ENCODE assay signal across 2 cellular contexts in genomic region chr2:232387451-232388171, GRCh38.
TF ChIP-seq lines count a peak whose summit lies in the region.

No MANE protein-coding gene starts in this region.

TF ChIP-seq in H1, 55 proteins besides CTCF, POLR2A, EP300 and RAD21:
- TF ChIP-seq MAX (IDR thresholded peaks at IDR 0.05) (peak; percentile 76), ATF2 (IDR thresholded peaks at IDR 0.05; ENCODE audit: low read length) (peak; percentile 41), HDAC6 (IDR thresholded peaks at IDR 0.05; ENCODE audit: low read depth, low read length) (no peak), CBX5 (IDR thresholded peaks at IDR 0.05; ENCODE audit: low read depth, low read length) (no peak), ASH2L (IDR thresholded peaks at IDR 0.05; ENCODE audit: low read length) (peak; percentile 23), TBP (IDR thresholded peaks at IDR 0.05; ENCODE audit: low read depth, low read length) (peak; percentile 11; the same call in 1 of the 2 replicates), PHF8 (conservative IDR thresholded peaks at IDR 0.05; ENCODE audit: low read depth, low read length) (no peak), POLR2AphosphoS5 (IDR thresholded peaks at IDR 0.05; ENCODE audit: low read depth, low read length) (peak; percentile 43)

TF ChIP-seq in HepG2, 621 proteins besides CTCF, POLR2A, EP300 and RAD21:
- TF ChIP-seq ZFP37 (CRISPR knock-in tag; IDR thresholded peaks at IDR 0.05; ENCODE audit: borderline replicate concordance) (no peak), CEBPZ (IDR thresholded peaks at IDR 0.05; ENCODE audit: low read length) (no peak), GABPB1 (CRISPR knock-in tag; IDR thresholded peaks at IDR 0.05) (peak; percentile 14; the same call in 1 of the 2 replicates)
